In genomic region chr3:112074616-112075497, GRCh38 we compare ENCODE assay signal across 9 cellular contexts. TPM values are rescaled to one million over a fixed set of nuclear protein-coding genes. Genes with fewer than 3 reads are reported as not detected.
DNase-seq lines count a peak whose midpoint lies in the region; ATAC-seq and TF ChIP-seq lines count a peak whose summit lies in the region.
"Had no signal": no experiment of that assay in that cellular context is flagged by ENCODE, and none has a peak within 500 bp of the region (broad histone marks: within the 10 kb centered on the region; RNA-seq: fewer than 3 reads in every experiment).

No MANE protein-coding gene starts in this region.

- TF ChIP-seq CTCF in heart left ventricle (IDR thresholded peaks at IDR 0.05) = no peak

- H2AK5ac ChIP-seq in mesenchymal stem cell (ENCODE audit: low read length, severe bottlenecking) = no peak overlapping the region

- no peak for TF ChIP-seq POLR2A in heart left ventricle (IDR thresholded peaks at IDR 0.05)

- DNase-seq in heart left ventricle (no peak), Right ventricle myocardium inferior (ENCODE audit: missing footprints) (no peak), NCI-H526 treated with DMSO at 0.1 percent for 48 hours (lab: John Stamatoyannopoulos, UW) (peak; percentile 41), amniotic epithelial cell (ENCODE audit: low read depth) (peak; percentile 98), mesenchymal stem cell (peak; percentile 93), occipital lobe (lab: John Stamatoyannopoulos, UW) (no peak), ecto neural progenitor cell (ENCODE audit: low spot score) (no peak)

- H3K27me3 ChIP-seq in heart left ventricle = no peaks in the 10 kb centered on the region
- no peaks in the 10 kb centered on the region for H3K27me3 ChIP-seq in mesenchymal stem cell (ENCODE audit: control insufficient read depth in 1 of 2, insufficient read depth in 1 of 2, low read length in 2 of 2)

- WGBS in heart left ventricle, 4 donors = 51 to 59% (median 55%) methylated on average over 6 of the region's 6 CpGs
- WGBS in mesenchymal stem cell = 2% methylated on average over 5 of the region's 6 CpGs

- H2BK12ac ChIP-seq in mesenchymal stem cell (ENCODE audit: low read length in 2 of 2) = peak overlapping the region in 1 of 2 experiments; percentile 98

- H2AFZ ChIP-seq in mesenchymal stem cell (ENCODE audit: low read depth, low read length) = no peak overlapping the region

- peak overlapping the region; percentile 18 for H3K4me2 ChIP-seq in mesenchymal stem cell (ENCODE audit: low read length, poor library complexity, severe bottlenecking)

- ATAC-seq in heart left ventricle (peak in 3 of 4 donors; percentile 44 to 77 (median 72)), Right ventricle myocardium inferior (no peak), HG03045 (IDR thresholded peaks at IDR 0.05; ENCODE audit: unreplicated experiment) (peak; percentile 53)

- H3K4me1 ChIP-seq in heart left ventricle (peaks cover 0 to 11% (median 0%) of the 10 kb centered on the region in 12 donors), mesenchymal stem cell (ENCODE audit: control insufficient read depth, insufficient read depth, low read depth, low read length) (peaks cover 4% of the 10 kb centered on the region)

- no peak overlapping the region for H4K8ac ChIP-seq in mesenchymal stem cell (ENCODE audit: low read length)

- no peak overlapping the region for H3K14ac ChIP-seq in mesenchymal stem cell (ENCODE audit: low read length in 2 of 2)

- no peak overlapping the region for H2BK15ac ChIP-seq in mesenchymal stem cell (ENCODE audit: low read depth, poor library complexity, severe bottlenecking)

- no peak overlapping the region for H3K4me3 ChIP-seq in heart left ventricle
- H3K4me3 ChIP-seq in mesenchymal stem cell (ENCODE audit: insufficient read depth in 1 of 2, low read depth in 1 of 2, low read length in 2 of 2) = peak overlapping the region in 1 of 2 experiments; percentile 35

- H2BK5ac ChIP-seq in mesenchymal stem cell (ENCODE audit: low read depth, low read length, poor library complexity, severe bottlenecking) = peak overlapping the region; percentile 1

- no peaks in the 10 kb centered on the region for H3K36me3 ChIP-seq in heart left ventricle
- no peaks in the 10 kb centered on the region for H3K36me3 ChIP-seq in mesenchymal stem cell (ENCODE audit: control insufficient read depth in 1 of 2, insufficient read depth in 2 of 2, low read depth in 1 of 2, low read length in 2 of 2)

- H3K18ac ChIP-seq in mesenchymal stem cell (ENCODE audit: low read depth in 1 of 2, low read length in 2 of 2) = peak overlapping the region in 1 of 2 experiments; percentile 92

- intact Hi-C loops in heart left ventricle (cut with DNase I) (no loop called here), Right ventricle myocardium inferior (cut with DNase I) (no loop called here)

- H3K23ac ChIP-seq in mesenchymal stem cell (ENCODE audit: low read length in 2 of 2) = peak overlapping the region in 1 of 2 experiments; percentile 14

- H3K9me3 ChIP-seq in heart left ventricle (no peaks in the 10 kb centered on the region), mesenchymal stem cell (ENCODE audit: control insufficient read depth, low read length) (no peaks in the 10 kb centered on the region)

- no peak overlapping the region for H2BK120ac ChIP-seq in mesenchymal stem cell (ENCODE audit: low read depth, low read length)

- H3K27ac ChIP-seq in heart left ventricle = no peak overlapping the region
- H3K27ac ChIP-seq in mesenchymal stem cell (ENCODE audit: low read length, poor library complexity, severe bottlenecking) = peak overlapping the region; percentile 88

- H3K4ac ChIP-seq in mesenchymal stem cell (ENCODE audit: low read depth in 1 of 2, low read length in 2 of 2) = peak overlapping the region in 1 of 2 experiments; percentile 9

- H3K9ac ChIP-seq in mesenchymal stem cell (ENCODE audit: low read length) = peak overlapping the region; percentile 87

- no peak overlapping the region for H4K91ac ChIP-seq in mesenchymal stem cell (ENCODE audit: low read length)

- H3K79me1 ChIP-seq in mesenchymal stem cell (replicated peaks; ENCODE audit: low read length, poor library complexity, severe bottlenecking) = no peaks in the 10 kb centered on the region

RNA-seq across cellular contexts. Expression of gene C3orf52, which starts 11.3 kb away (rescaled TPM):
- total RNA-seq in heart left ventricle (1 to 10 TPM; 1.4 to 7.8 (median 4.9) TPM), Right ventricle myocardium inferior (1.8 TPM), occipital lobe (0.31 TPM)
- polyA plus RNA-seq in heart left ventricle = 1 to 10 TPM; 2.0 to 9.6 TPM
- 1.0 TPM for polyA plus RNA-seq in mesenchymal stem cell (2013, experiment 1 of 2)
- polyA plus RNA-seq in mesenchymal stem cell (2013, experiment 2 of 2) = 1.4 TPM

RNA-seq across cellular contexts. Expression of gene TMPRSS7, which starts 40.3 kb away (rescaled TPM):
- not detected for total RNA-seq in heart left ventricle
- polyA plus RNA-seq in heart left ventricle = not detected
- not detected for total RNA-seq in Right ventricle myocardium inferior
- polyA plus RNA-seq in mesenchymal stem cell (2013, experiment 1 of 2) = not detected
- not detected for polyA plus RNA-seq in mesenchymal stem cell (2013, experiment 2 of 2)
- total RNA-seq in occipital lobe = 0.47 TPM
- total RNA-seq: temporal lobe had no signal

RNA-seq across cellular contexts. Expression of gene GCSAM, which starts 58.2 kb away (rescaled TPM):
- under 1 TPM in 2 of 9 donors, not detected in 7; 0.27 to 0.59 TPM for total RNA-seq in heart left ventricle
- under 1 TPM in 1 of 2 donors, not detected in 1; 0.12 TPM for polyA plus RNA-seq in heart left ventricle
- not detected for total RNA-seq in Right ventricle myocardium inferior
- not detected for polyA plus RNA-seq in mesenchymal stem cell (2013, experiment 1 of 2)
- polyA plus RNA-seq in mesenchymal stem cell (2013, experiment 2 of 2) = 0.04 TPM
- not detected for total RNA-seq in occipital lobe
- total RNA-seq: temporal lobe had no signal

Comparison
In these comparisons a context has a peak if more than half of its experiments do, and no peak if none do; other contexts are left out.
1. DNase-seq: peak in NCI-H526 treated with DMSO at 0.1 percent for 48 hours (single experiment), amniotic epithelial cell (single experiment) and mesenchymal stem cell (single experiment); none in heart left ventricle (0 of 5), Right ventricle myocardium inferior (single experiment), occipital lobe (single experiment) and ecto neural progenitor cell (single experiment).